In the genomic region with DNA sequence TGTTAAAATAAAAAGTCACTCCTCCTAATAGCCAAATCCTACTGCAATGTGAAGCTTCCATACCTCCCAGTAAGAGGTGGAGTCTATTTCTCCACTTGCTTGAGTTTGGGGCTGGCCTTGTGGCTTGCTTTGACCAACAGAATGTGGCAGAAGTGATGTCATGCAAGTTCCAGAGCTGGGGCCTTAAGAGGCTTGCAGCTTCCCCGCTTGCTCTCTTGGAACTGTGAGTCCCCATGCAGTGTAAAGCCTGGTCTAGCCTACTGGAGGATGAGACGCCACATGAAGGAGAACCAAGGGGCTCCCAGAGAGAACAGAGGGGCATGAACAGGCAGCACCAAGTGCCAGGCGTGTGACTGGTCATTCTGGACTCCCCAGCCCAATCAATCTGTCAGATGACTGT, we compare ENCODE assay signal across 14 cellular contexts. TPM values are rescaled to one million over a fixed set of nuclear protein-coding genes. Genes with fewer than 3 reads are reported as not detected.
DNase-seq lines count a peak whose midpoint lies in the region; ATAC-seq, FAIRE-seq and TF ChIP-seq lines count a peak whose summit lies in the region.
"Had no signal": no experiment of that assay in that cellular context is flagged by ENCODE, and none has a peak within 500 bp of the region (broad histone marks: within the 10 kb centered on the region; RNA-seq: fewer than 3 reads in every experiment).

No MANE protein-coding gene starts in this region.

- DNase-seq in NCI-H510A treated with DMSO at 0.1 percent for 48 hours (lab: John Stamatoyannopoulos, UW), result peak; percentile 17
- DNase-seq in NCI-H510A (lab: John Stamatoyannopoulos, UW), result no peak
- peak; percentile 60 for DNase-seq in RCC 7860 (ENCODE audit: low spot score)
- DNase-seq in esophagus muscularis mucosa (ENCODE audit: extremely low spot score), result peak; percentile 91
- DNase-seq in sciatic nerve (ENCODE audit: low spot score), result no peak
- no peak for DNase-seq in T-helper 9 cell
- DNase-seq in MM.1S, result no peak
- DNase-seq in aorta, result no peak
- DNase-seq: activated CD4-positive, alpha-beta T cell treated with anti-CD3 and anti-CD28 coated beads, Interleukin-2, amount 10 ng/mL, durations not matched to agents 24 days and 14 days; activated gamma-delta T cell; kidney; stomach had no signal

- ATAC-seq in sciatic nerve (peak; percentile 14), aorta (ENCODE audit: low FRiP score) (no peak)

- H3K4me1 ChIP-seq in esophagus muscularis mucosa (peaks cover 11 to 18% (median 13%) of the 10 kb centered on the region in 4 donors), MM.1S (ENCODE audit: low read length) (no peaks in the 10 kb centered on the region), aorta (ENCODE audit: control insufficient read depth in 1 of 2, insufficient read depth in 2 of 2, low read length in 2 of 2) (no peaks in the 10 kb centered on the region)

- intact Hi-C loops in esophagus muscularis mucosa (cut with DNase I) (no loop called here), sciatic nerve (cut with DNase I) (no loop called here), aorta (cut with DNase I) (no loop called here)

- H3K9me3 ChIP-seq in esophagus muscularis mucosa (no peaks in the 10 kb centered on the region), MM.1S (replicated peaks; ENCODE audit: insufficient read depth, low read length) (no peaks in the 10 kb centered on the region), aorta (ENCODE audit: control insufficient read depth, low read length) (no peaks in the 10 kb centered on the region)
- H3K9me3 ChIP-seq: stomach had no signal

- no peaks in the 10 kb centered on the region for H3K79me2 ChIP-seq in MM.1S (ENCODE audit: low read length)

- no peak overlapping the region for H3K9ac ChIP-seq in MM.1S (ENCODE audit: low read length)

- FAIRE-seq in RCC 7860 (lab: Jason Lieb, UNC), result no peak
- FAIRE-seq: kidney had no signal

- H3K4me3 ChIP-seq in esophagus muscularis mucosa, result no peak overlapping the region
- no peak overlapping the region for H3K4me3 ChIP-seq in MM.1S (ENCODE audit: low read length)
- no peak overlapping the region for H3K4me3 ChIP-seq in aorta (ENCODE audit: low read length in 2 of 2)
- H3K4me3 ChIP-seq: stomach had no signal

- 83% methylated on average over 3 of the region's 3 CpGs for WGBS in esophagus muscularis mucosa
- 85 to 88% methylated on average over 3 of the region's 3 CpGs for WGBS in aorta, 2 donors

- no peaks in the 10 kb centered on the region for H3F3A ChIP-seq in MM.1S (ENCODE audit: insufficient read depth, low read length)

- TF ChIP-seq EP300 in esophagus muscularis mucosa (IDR thresholded peaks at IDR 0.05), result no peak

- no peak overlapping the region for H3K27ac ChIP-seq in esophagus muscularis mucosa (replicated peaks in 1 of 4)
- no peak overlapping the region for H3K27ac ChIP-seq in MM.1S (ENCODE audit: low read length)
- no peak overlapping the region for H3K27ac ChIP-seq in aorta (ENCODE audit: low read depth in 1 of 2, low read length in 2 of 2)
- H3K27ac ChIP-seq: stomach had no signal

- no peaks in the 10 kb centered on the region for H3K9me2 ChIP-seq in MM.1S (replicated peaks; ENCODE audit: insufficient read depth, low read length)

- no peaks in the 10 kb centered on the region for H4K20me1 ChIP-seq in MM.1S (ENCODE audit: insufficient read depth, low read length)

- H2AFZ ChIP-seq in MM.1S (ENCODE audit: low read length), result no peak overlapping the region

- H3K36me3 ChIP-seq in esophagus muscularis mucosa (no peaks in the 10 kb centered on the region), MM.1S (replicated peaks; ENCODE audit: insufficient read depth, low read length) (no peaks in the 10 kb centered on the region), aorta (ENCODE audit: control insufficient read depth in 1 of 2, insufficient read depth in 2 of 2, low read length in 1 of 2) (no peaks in the 10 kb centered on the region)
- H3K36me3 ChIP-seq: stomach had no signal

- TF ChIP-seq CTCF in esophagus muscularis mucosa (IDR thresholded peaks at IDR 0.05) (no peak), MM.1S (IDR thresholded peaks at IDR 0.05; ENCODE audit: low read length) (no peak)

- no peak overlapping the region for H3K4me2 ChIP-seq in MM.1S (ENCODE audit: low read depth, low read length)

- H3K27me3 ChIP-seq in esophagus muscularis mucosa (peaks cover 0 to 13% (median 0%) of the 10 kb centered on the region in 4 donors), MM.1S (replicated peaks; ENCODE audit: insufficient read depth, low read length) (no peaks in the 10 kb centered on the region), aorta (ENCODE audit: control insufficient read depth in 1 of 2, insufficient read depth in 2 of 2, low read length in 1 of 2) (no peaks in the 10 kb centered on the region)

- TF ChIP-seq POLR2A in esophagus muscularis mucosa (IDR thresholded peaks at IDR 0.05; ENCODE audit: low read depth), result no peak

RNA-seq across cellular contexts. Expression of a gene that starts 58.6 kb away (rescaled TPM):
- total RNA-seq in esophagus muscularis mucosa, result not detected
- not detected for total RNA-seq in sciatic nerve
- not detected for total RNA-seq in aorta
- polyA plus RNA-seq in aorta, result not detected
- total RNA-seq: activated CD4-positive, alpha-beta T cell treated with anti-CD3 and anti-CD28 coated beads, Interleukin-2, amount 10 ng/mL, durations not matched to agents 24 days and 14 days; kidney; osteoblast; stomach had no signal
- polyA plus RNA-seq: IgD-negative memory B cell, stomach had no signal

Comparison
In these comparisons a context has a peak if more than half of its experiments do, and no peak if none do; other contexts are left out.
1. DNase-seq: peak in NCI-H510A treated with DMSO at 0.1 percent for 48 hours (single experiment), RCC 7860 (single experiment) and esophagus muscularis mucosa (single experiment); none in NCI-H510A (single experiment), sciatic nerve (single experiment), T-helper 9 cell (single experiment), MM.1S (single experiment) and aorta (0 of 2).